Comparison of ENCODE assay signal across 39 cellular contexts in the genomic region with DNA sequence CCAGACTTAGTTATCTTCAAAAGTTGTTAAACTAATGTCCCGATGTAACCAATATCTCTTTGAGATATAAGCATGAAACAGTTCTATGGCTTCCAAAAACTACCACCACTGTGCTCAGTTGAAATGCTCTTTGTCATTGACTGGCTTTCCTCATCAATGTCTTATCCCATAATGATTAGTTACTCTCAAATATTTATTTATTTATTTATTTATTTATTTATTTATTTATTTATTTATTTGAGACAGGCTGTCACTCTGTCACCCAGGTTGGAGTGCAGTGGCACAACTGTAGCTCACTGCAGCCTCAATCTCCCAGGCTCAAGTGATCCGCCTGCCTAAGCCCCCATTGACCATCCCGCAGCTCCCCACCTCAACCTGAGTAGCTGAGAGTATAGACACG.
"Had no signal": no experiment of that assay in that cellular context is flagged by ENCODE, and none has a peak within 500 bp of the region (broad histone marks: within the 10 kb centered on the region; RNA-seq: fewer than 3 reads in every experiment).

No MANE protein-coding gene starts in this region.

- H3K27ac ChIP-seq: adrenal gland, ascending aorta, body of pancreas, brain microvascular endothelial cell, breast epithelium, cardiac muscle cell had no signal

- H3K9me3 Mint-ChIP-seq: activated naive CD4-positive, alpha-beta T cell treated with anti-CD3 and anti-CD28 coated beads for 36 hours; activated naive CD4-positive, alpha-beta T cell treated with anti-CD3 and anti-CD28 coated beads, Interleukin-2, amount 10 ng/mL, durations not matched to agents 7 days and 5 days; activated naive CD4-positive, alpha-beta T cell treated with anti-CD3 and anti-CD28 coated beads, Interleukin-2, amount 50 U/mL, for 24 hours; activated naive CD4-positive, alpha-beta T cell treated with anti-CD3 and anti-CD28 coated beads, Interleukin-2, amount 50 U/mL, for 72 hours; activated naive CD8-positive, alpha-beta T cell treated with anti-CD3 and anti-CD28 coated beads for 36 hours; activated naive CD8-positive, alpha-beta T cell treated with anti-CD3 and anti-CD28 coated beads, Interleukin-2, amount 10 ng/mL, durations not matched to agents 7 days and 5 days; activated naive CD8-positive, alpha-beta T cell treated with anti-CD3 and anti-CD28 coated beads, Interleukin-2, amount 50 U/mL, for 24 hours; activated T-cell treated with anti-CD3 and anti-CD28 coated beads, Interleukin-2, amount 50 U/mL, for 24 hours; activated T-cell treated with anti-CD3 and anti-CD28 coated beads, Interleukin-2, amount 50 U/mL, for 4 hours; activated T-cell treated with anti-CD3 and anti-CD28 coated beads, Interleukin-2, amount 50 U/mL, for 72 hours; activated T-helper 1 cell treated with anti-CD3 and anti-CD28 coated beads, Interleukin-12 subunit alpha, Interleukin-12 subunit beta, Interleukin-2, Interleukin-4 antibody, amounts not matched to agents 30 ng/mL and 10 ng/mL and 1 ng/mL, durations not matched to agents 14 hours and 24 hours and 36 hours; activated T-helper 17 cell treated with anti-CD3 and anti-CD28 coated beads, Interleukin-2, amount 50 U/mL, for 72 hours; activated T-helper 2 cell treated with anti-CD3 and anti-CD28 coated beads, Interferon-gamma antibody, Interleukin-2, Interleukin-4, amounts not matched to agents 10 μg/mL and 5 μg/mL and 100 μg/mL, durations not matched to agents 14 hours and 24 hours and 36 hours; central memory CD8-positive, alpha-beta T cell had no signal

- DNase-seq: activated effector memory CD4-positive, alpha-beta T cell treated with anti-CD3 and anti-CD28 coated beads, Interleukin-2, amount 50 U/mL, for 16 hours; activated effector memory CD4-positive, alpha-beta T cell treated with Interleukin-2 at 50 U/mL for 16 hours; activated gamma-delta T cell; activated gamma-delta T cell treated with Interleukin-2 at 50 U/mL for 16 hours; activated naive CD4-positive, alpha-beta T cell; activated naive CD4-positive, alpha-beta T cell treated with anti-CD3 and anti-CD28 coated beads for 36 hours; activated naive CD4-positive, alpha-beta T cell treated with anti-CD3 and anti-CD28 coated beads, Interleukin-2, amount 10 ng/mL, durations not matched to agents 7 days and 5 days; activated naive CD4-positive, alpha-beta T cell treated with anti-CD3 and anti-CD28 coated beads, Interleukin-2, amount 50 U/mL, for 16 hours; activated naive CD4-positive, alpha-beta T cell treated with Interleukin-2 at 50 U/mL for 16 hours; activated naive CD8-positive, alpha-beta T cell treated with anti-CD3 and anti-CD28 coated beads for 36 hours; activated naive CD8-positive, alpha-beta T cell treated with anti-CD3 and anti-CD28 coated beads, Interleukin-2, amount 10 ng/mL, durations not matched to agents 7 days and 5 days; activated naive CD8-positive, alpha-beta T cell treated with anti-CD3 and anti-CD28 coated beads, Interleukin-2, amount 50 U/mL, for 24 hours; activated T-cell treated with anti-CD3 and anti-CD28 coated beads, Interleukin-2, amount 50 U/mL, for 24 hours; activated T-cell treated with anti-CD3 and anti-CD28 coated beads, Interleukin-2, amount 50 U/mL, for 4 hours; activated T-cell treated with anti-CD3 and anti-CD28 coated beads, Interleukin-2, amount 50 U/mL, for 48 hours; activated T-cell treated with anti-CD3 and anti-CD28 coated beads, Interleukin-2, amount 50 U/mL, for 72 hours; adrenal gland; amniotic stem cell; amygdala; anterior cingulate cortex; aorta; body of pancreas; brain microvascular endothelial cell; caudate nucleus; central memory CD4-positive, alpha-beta T cell; cerebellar nuclear complex had no signal

- ATAC-seq: activated naive CD4-positive, alpha-beta T cell treated with anti-CD3 and anti-CD28 coated beads, Interleukin-2, amount 50 U/mL, for 72 hours; activated naive CD8-positive, alpha-beta T cell treated with anti-CD3 and anti-CD28 coated beads, Interleukin-2, amount 50 U/mL, for 24 hours; activated T-cell treated with anti-CD3 and anti-CD28 coated beads, Interleukin-2, amount 50 U/mL, for 4 hours; activated T-cell treated with anti-CD3 and anti-CD28 coated beads, Interleukin-2, amount 50 U/mL, for 72 hours; activated T-helper 17 cell treated with anti-CD3 and anti-CD28 coated beads, Interleukin-2, amount 50 U/mL, for 72 hours; body of pancreas had no signal

- H3K27ac Mint-ChIP-seq: activated naive CD4-positive, alpha-beta T cell treated with anti-CD3 and anti-CD28 coated beads for 36 hours; activated naive CD4-positive, alpha-beta T cell treated with anti-CD3 and anti-CD28 coated beads, Interleukin-2, amount 10 ng/mL, durations not matched to agents 7 days and 5 days; activated naive CD4-positive, alpha-beta T cell treated with anti-CD3 and anti-CD28 coated beads, Interleukin-2, amount 50 U/mL, for 24 hours; activated naive CD4-positive, alpha-beta T cell treated with anti-CD3 and anti-CD28 coated beads, Interleukin-2, amount 50 U/mL, for 72 hours; activated naive CD8-positive, alpha-beta T cell; activated naive CD8-positive, alpha-beta T cell treated with anti-CD3 and anti-CD28 coated beads for 36 hours; activated naive CD8-positive, alpha-beta T cell treated with anti-CD3 and anti-CD28 coated beads, Interleukin-2, amount 10 ng/mL, durations not matched to agents 7 days and 5 days; activated naive CD8-positive, alpha-beta T cell treated with anti-CD3 and anti-CD28 coated beads, Interleukin-2, amount 50 U/mL, for 24 hours; activated T-cell treated with anti-CD3 and anti-CD28 coated beads, Interleukin-2, amount 50 U/mL, for 24 hours; activated T-cell treated with anti-CD3 and anti-CD28 coated beads, Interleukin-2, amount 50 U/mL, for 72 hours; activated T-helper 1 cell treated with anti-CD3 and anti-CD28 coated beads, Interleukin-12 subunit alpha, Interleukin-12 subunit beta, Interleukin-2, Interleukin-4 antibody, amounts not matched to agents 30 ng/mL and 10 ng/mL and 1 ng/mL, durations not matched to agents 14 hours and 24 hours and 36 hours; activated T-helper 17 cell treated with anti-CD3 and anti-CD28 coated beads, Interleukin-2, amount 50 U/mL, for 72 hours; activated T-helper 2 cell treated with anti-CD3 and anti-CD28 coated beads, Interferon-gamma antibody, Interleukin-2, Interleukin-4, amounts not matched to agents 10 μg/mL and 5 μg/mL and 100 μg/mL, durations not matched to agents 14 hours and 24 hours and 36 hours; brain had no signal

- H3K4me1 ChIP-seq: adrenal gland, ascending aorta, breast epithelium had no signal

- H3K36me3 Mint-ChIP-seq: activated naive CD4-positive, alpha-beta T cell treated with anti-CD3 and anti-CD28 coated beads, Interleukin-2, amount 10 ng/mL, durations not matched to agents 7 days and 5 days; activated naive CD4-positive, alpha-beta T cell treated with anti-CD3 and anti-CD28 coated beads, Interleukin-2, amount 50 U/mL, for 24 hours; activated naive CD4-positive, alpha-beta T cell treated with anti-CD3 and anti-CD28 coated beads, Interleukin-2, amount 50 U/mL, for 72 hours; activated naive CD8-positive, alpha-beta T cell treated with anti-CD3 and anti-CD28 coated beads for 36 hours; activated naive CD8-positive, alpha-beta T cell treated with anti-CD3 and anti-CD28 coated beads, Interleukin-2, amount 10 ng/mL, durations not matched to agents 7 days and 5 days; brain had no signal

- H3K27me3 ChIP-seq: adrenal gland, ascending aorta, body of pancreas, brain microvascular endothelial cell, breast epithelium, cardiac muscle cell had no signal

- H3K4me3 Mint-ChIP-seq: activated naive CD4-positive, alpha-beta T cell treated with anti-CD3 and anti-CD28 coated beads for 36 hours; activated naive CD4-positive, alpha-beta T cell treated with anti-CD3 and anti-CD28 coated beads, Interleukin-2, amount 10 ng/mL, durations not matched to agents 7 days and 5 days; activated naive CD4-positive, alpha-beta T cell treated with anti-CD3 and anti-CD28 coated beads, Interleukin-2, amount 50 U/mL, for 24 hours; activated naive CD8-positive, alpha-beta T cell; activated naive CD8-positive, alpha-beta T cell treated with anti-CD3 and anti-CD28 coated beads for 36 hours; activated naive CD8-positive, alpha-beta T cell treated with anti-CD3 and anti-CD28 coated beads, Interleukin-2, amount 10 ng/mL, durations not matched to agents 7 days and 5 days; activated naive CD8-positive, alpha-beta T cell treated with anti-CD3 and anti-CD28 coated beads, Interleukin-2, amount 50 U/mL, for 24 hours; activated T-cell treated with anti-CD3 and anti-CD28 coated beads, Interleukin-2, amount 50 U/mL, for 24 hours; activated T-cell treated with anti-CD3 and anti-CD28 coated beads, Interleukin-2, amount 50 U/mL, for 4 hours; activated T-cell treated with anti-CD3 and anti-CD28 coated beads, Interleukin-2, amount 50 U/mL, for 72 hours; activated T-helper 1 cell treated with anti-CD3 and anti-CD28 coated beads, Interleukin-12 subunit alpha, Interleukin-12 subunit beta, Interleukin-2, Interleukin-4 antibody, amounts not matched to agents 30 ng/mL and 10 ng/mL and 1 ng/mL, durations not matched to agents 14 hours and 24 hours and 36 hours; activated T-helper 17 cell treated with anti-CD3 and anti-CD28 coated beads, Interleukin-2, amount 50 U/mL, for 72 hours; brain; central memory CD8-positive, alpha-beta T cell had no signal

- H3K9me3 ChIP-seq: adrenal gland, ascending aorta, body of pancreas, breast epithelium had no signal

- H3K4me1 Mint-ChIP-seq: activated naive CD8-positive, alpha-beta T cell treated with anti-CD3 and anti-CD28 coated beads for 36 hours; activated naive CD8-positive, alpha-beta T cell treated with anti-CD3 and anti-CD28 coated beads, Interleukin-2, amount 50 U/mL, for 24 hours; activated T-helper 17 cell treated with anti-CD3 and anti-CD28 coated beads, Interleukin-2, amount 50 U/mL, for 72 hours; central memory CD8-positive, alpha-beta T cell had no signal

- H3K27me3 Mint-ChIP-seq: brain had no signal

- FAIRE-seq: astrocyte, bronchial epithelial cell had no signal

- H3K36me3 ChIP-seq: adrenal gland, ascending aorta, brain microvascular endothelial cell, breast epithelium, cardiac muscle cell had no signal

- H3K4me3 ChIP-seq: adrenal gland, ascending aorta, body of pancreas, breast epithelium, cardiac muscle cell had no signal
